25 cellular contexts compared by ENCODE assay signal in the genomic region with DNA sequence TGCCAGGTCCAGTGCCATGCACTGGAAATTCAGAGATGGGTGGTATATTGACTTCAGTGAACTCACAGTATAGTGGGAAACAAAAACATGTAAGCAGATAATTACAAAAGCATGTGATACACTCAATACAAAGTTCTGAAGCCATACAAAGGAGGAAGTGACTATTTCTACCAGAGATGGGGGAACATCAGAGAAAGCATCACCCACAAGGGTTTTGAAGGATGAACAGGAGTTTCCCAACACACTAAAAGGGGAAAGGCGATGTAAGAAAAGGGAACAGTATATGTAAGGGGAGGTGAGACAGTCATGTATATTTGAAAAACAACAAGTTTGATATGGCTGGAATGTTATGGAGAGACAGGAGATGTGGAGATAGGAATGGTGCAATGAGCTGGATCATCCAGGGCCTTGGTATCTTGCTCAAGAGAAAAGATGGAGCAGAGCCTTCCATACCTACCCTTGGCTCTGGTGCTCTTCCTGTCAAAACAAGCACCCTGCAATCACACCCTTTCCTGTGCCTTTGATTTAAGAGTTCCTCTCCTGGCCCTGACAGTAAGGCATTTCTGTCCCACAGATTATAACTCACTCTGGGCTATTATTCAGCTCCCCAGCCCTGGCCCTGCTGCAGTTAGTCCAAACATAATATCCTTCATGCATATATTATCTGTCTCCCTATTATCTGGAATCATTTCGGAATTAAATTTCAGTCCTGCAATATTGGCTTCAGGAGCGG.
"Had no signal": no experiment of that assay in that cellular context is flagged by ENCODE, and none has a peak within 500 bp of the region (broad histone marks: within the 10 kb centered on the region; RNA-seq: fewer than 3 reads in every experiment).

No MANE protein-coding gene starts in this region.

- H3K36me3 ChIP-seq: breast epithelium, left ventricle myocardium inferior, neutrophil, ovary, prostate gland, upper lobe of left lung had no signal

- ATAC-seq: activated T-helper 17 cell treated with anti-CD3 and anti-CD28 coated beads, Interleukin-2, amount 50 U/mL, for 72 hours; esophagus mucosa; stimulated activated naive CD8-positive, alpha-beta T cell treated with anti-CD3 and anti-CD28 coated beads, Interleukin-15, Interleukin-2, amounts not matched to agents 100 U/mL and 50 U/mL, for 24 hours; WTC11 had no signal

- H3K9me3 Mint-ChIP-seq: activated naive CD8-positive, alpha-beta T cell treated with anti-CD3 and anti-CD28 coated beads for 36 hours; activated T-cell treated with anti-CD3 and anti-CD28 coated beads, Interleukin-2, amount 50 U/mL, for 24 hours; activated T-helper 17 cell treated with anti-CD3 and anti-CD28 coated beads, Interleukin-2, amount 50 U/mL, for 72 hours; central memory CD8-positive, alpha-beta T cell; nephron; WTC11 had no signal

- H3K4me1 ChIP-seq: breast epithelium, prostate gland had no signal

- DNase-seq: activated CD4-positive, alpha-beta T cell treated with anti-CD3 and anti-CD28 coated beads, Interleukin-2, amount 50 U/mL, for 4 hours; activated CD8-positive, alpha-beta memory T cell treated with anti-CD3 and anti-CD28 coated beads for 24 hours; activated CD8-positive, alpha-beta memory T cell treated with anti-CD3 and anti-CD28 coated beads, Interleukin-2, amount 50 U/mL, for 4 hours; activated naive CD8-positive, alpha-beta T cell treated with anti-CD3 and anti-CD28 coated beads for 36 hours; activated T-cell treated with anti-CD3 and anti-CD28 coated beads, Interleukin-2, amount 50 U/mL, for 24 hours; amniotic stem cell; effector memory CD4-positive, alpha-beta T cell; foreskin melanocyte; hippocampal formation; left ventricle myocardium inferior; mammary epithelial cell; midbrain; ovary; stimulated activated CD4-positive, alpha-beta T cell treated with anti-CD3 and anti-CD28 coated beads, Interleukin-4, amount 100 ng/mL, for 24 hours; stimulated activated naive CD8-positive, alpha-beta T cell treated with anti-CD3 and anti-CD28 coated beads, Interleukin-15, Interleukin-2, amounts not matched to agents 100 U/mL and 50 U/mL, for 24 hours; T-helper 9 cell; upper lobe of left lung had no signal

- H3K4me1 Mint-ChIP-seq: WTC11 had no signal

- H3K9me3 ChIP-seq: breast epithelium, left ventricle myocardium inferior, neutrophil, ovary, prostate gland, upper lobe of left lung had no signal

- H3K27me3 Mint-ChIP-seq: activated naive CD8-positive, alpha-beta T cell treated with anti-CD3 and anti-CD28 coated beads for 36 hours; activated T-cell treated with anti-CD3 and anti-CD28 coated beads, Interleukin-2, amount 50 U/mL, for 24 hours; activated T-helper 17 cell treated with anti-CD3 and anti-CD28 coated beads, Interleukin-2, amount 50 U/mL, for 72 hours; central memory CD8-positive, alpha-beta T cell had no signal

- H3K27me3 ChIP-seq: breast epithelium, neutrophil, ovary, upper lobe of left lung had no signal

- H3K4me3 ChIP-seq: breast epithelium, left ventricle myocardium inferior, ovary, prostate gland, upper lobe of left lung had no signal

- H3K27ac ChIP-seq: breast epithelium, left ventricle myocardium inferior, neutrophil, ovary, prostate gland, upper lobe of left lung had no signal

- H3K36me3 Mint-ChIP-seq: WTC11 had no signal

- H3K27ac Mint-ChIP-seq: activated naive CD8-positive, alpha-beta T cell treated with anti-CD3 and anti-CD28 coated beads for 36 hours; activated T-cell treated with anti-CD3 and anti-CD28 coated beads, Interleukin-2, amount 50 U/mL, for 24 hours; WTC11 had no signal

- H3K4me3 Mint-ChIP-seq: activated naive CD8-positive, alpha-beta T cell treated with anti-CD3 and anti-CD28 coated beads for 36 hours; activated T-cell treated with anti-CD3 and anti-CD28 coated beads, Interleukin-2, amount 50 U/mL, for 24 hours; activated T-helper 17 cell treated with anti-CD3 and anti-CD28 coated beads, Interleukin-2, amount 50 U/mL, for 72 hours; central memory CD8-positive, alpha-beta T cell; nephron; WTC11 had no signal
